Comparison of ENCODE assay signal across 12 cellular contexts in the genomic region with DNA sequence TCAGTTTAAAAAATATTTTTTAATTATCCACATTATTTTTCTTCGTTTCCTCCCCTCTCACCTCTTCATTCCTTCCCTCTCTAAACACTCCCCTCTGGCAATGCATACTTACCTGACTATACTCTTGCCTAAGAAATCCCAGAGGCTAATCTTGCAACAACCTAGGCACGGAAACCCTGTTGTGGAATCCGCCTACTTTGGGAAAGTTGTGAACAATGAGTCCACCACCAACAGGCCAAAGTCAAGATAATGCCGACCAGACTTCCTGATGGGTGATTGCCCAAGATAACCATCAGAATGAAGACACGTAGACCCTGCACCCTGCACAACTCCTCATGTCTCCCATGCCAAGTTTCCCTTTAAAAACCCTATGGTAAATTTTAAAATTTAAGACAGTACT.
"Had no signal": no experiment of that assay in that cellular context is flagged by ENCODE, and none has a peak within 500 bp of the region (broad histone marks: within the 10 kb centered on the region; RNA-seq: fewer than 3 reads in every experiment).

No MANE protein-coding gene starts in this region.

- H3K4me1 ChIP-seq: heart right ventricle, testis had no signal

- H2AFZ ChIP-seq: parathyroid adenoma had no signal

- H3K27ac ChIP-seq: heart right ventricle, parathyroid adenoma, testis had no signal

- H3K27me3 ChIP-seq: heart right ventricle, testis had no signal

- H3K9ac ChIP-seq: parathyroid adenoma had no signal

- H3K36me3 ChIP-seq: heart right ventricle had no signal

- H3K79me2 ChIP-seq: parathyroid adenoma had no signal

- H3K4me3 ChIP-seq: heart right ventricle, testis had no signal

- H3K9me3 ChIP-seq: testis had no signal

- ATAC-seq: activated T-helper 17 cell treated with anti-CD3 and anti-CD28 coated beads, Interleukin-2, amount 50 U/mL, for 72 hours; heart right ventricle; stimulated activated naive CD8-positive, alpha-beta T cell treated with anti-CD3 and anti-CD28 coated beads, Interleukin-15, amount 100 ng/mL, for 72 hours had no signal

- DNase-seq: activated B cell treated with CpG ODN at 0.5 μM for 24 hours; activated CD4-positive, alpha-beta T cell treated with anti-CD3 and anti-CD28 coated beads, Interleukin-2, amount 10 ng/mL, durations not matched to agents 24 days and 14 days; activated CD8-positive, alpha-beta memory T cell treated with anti-CD3 and anti-CD28 coated beads for 24 hours; activated T-cell treated with anti-CD3 and anti-CD28 coated beads for 4 hours; heart right ventricle; naive B cell; retina; stimulated activated CD4-positive, alpha-beta T cell treated with anti-CD3 and anti-CD28 coated beads, Interleukin-4, amount 100 ng/mL, for 4 hours; stimulated activated naive CD8-positive, alpha-beta T cell treated with anti-CD3 and anti-CD28 coated beads, Interleukin-15, amount 100 ng/mL, for 72 hours; testis had no signal
